In genomic region chr6:3530515-3530914, GRCh38 we compare ENCODE assay signal across 31 cellular contexts.
"Had no signal": no experiment of that assay in that cellular context is flagged by ENCODE, and none has a peak within 500 bp of the region (broad histone marks: within the 10 kb centered on the region; RNA-seq: fewer than 3 reads in every experiment).

No MANE protein-coding gene starts in this region.

- H3K4me3 Mint-ChIP-seq: activated CD4-positive, alpha-beta memory T cell treated with anti-CD3 and anti-CD28 coated beads for 36 hours; activated CD4-positive, alpha-beta T cell treated with anti-CD3 and anti-CD28 coated beads, Interleukin-2, amount 10 ng/mL, durations not matched to agents 7 days and 5 days; activated naive CD4-positive, alpha-beta T cell treated with anti-CD3 and anti-CD28 coated beads, Interleukin-2, amount 10 ng/mL, durations not matched to agents 7 days and 5 days; activated naive CD8-positive, alpha-beta T cell treated with anti-CD3 and anti-CD28 coated beads, Interleukin-2, amount 10 ng/mL, durations not matched to agents 7 days and 5 days had no signal

- H3K9me3 ChIP-seq: adrenal gland, SJCRH30, SK-N-SH had no signal

- H3K27ac ChIP-seq: adrenal gland, SJCRH30, VCaP had no signal

- ATAC-seq: Panc1, Right ventricle myocardium inferior had no signal

- H3K9me3 Mint-ChIP-seq: activated CD4-positive, alpha-beta memory T cell treated with anti-CD3 and anti-CD28 coated beads for 36 hours; activated CD4-positive, alpha-beta T cell treated with anti-CD3 and anti-CD28 coated beads, Interleukin-2, amount 10 ng/mL, durations not matched to agents 7 days and 5 days; activated naive CD4-positive, alpha-beta T cell treated with anti-CD3 and anti-CD28 coated beads, Interleukin-2, amount 10 ng/mL, durations not matched to agents 7 days and 5 days; activated naive CD8-positive, alpha-beta T cell treated with anti-CD3 and anti-CD28 coated beads, Interleukin-2, amount 10 ng/mL, durations not matched to agents 7 days and 5 days; activated T-helper 2 cell treated with anti-CD3 and anti-CD28 coated beads, Interferon-gamma antibody, Interleukin-2, Interleukin-4, amounts not matched to agents 10 μg/mL and 5 μg/mL and 100 μg/mL, durations not matched to agents 14 hours and 24 hours and 36 hours had no signal

- H3K4me1 Mint-ChIP-seq: activated CD4-positive, alpha-beta T cell treated with anti-CD3 and anti-CD28 coated beads, Interleukin-2, amount 10 ng/mL, durations not matched to agents 7 days and 5 days; activated naive CD4-positive, alpha-beta T cell treated with anti-CD3 and anti-CD28 coated beads, Interleukin-2, amount 10 ng/mL, durations not matched to agents 7 days and 5 days; activated naive CD8-positive, alpha-beta T cell treated with anti-CD3 and anti-CD28 coated beads, Interleukin-2, amount 10 ng/mL, durations not matched to agents 7 days and 5 days had no signal

- H3K36me3 Mint-ChIP-seq: activated CD4-positive, alpha-beta memory T cell treated with anti-CD3 and anti-CD28 coated beads for 36 hours; activated naive CD4-positive, alpha-beta T cell treated with anti-CD3 and anti-CD28 coated beads, Interleukin-2, amount 10 ng/mL, durations not matched to agents 7 days and 5 days; activated naive CD8-positive, alpha-beta T cell treated with anti-CD3 and anti-CD28 coated beads, Interleukin-2, amount 10 ng/mL, durations not matched to agents 7 days and 5 days had no signal

- H3K27ac Mint-ChIP-seq: activated CD4-positive, alpha-beta memory T cell treated with anti-CD3 and anti-CD28 coated beads for 36 hours; activated CD4-positive, alpha-beta T cell treated with anti-CD3 and anti-CD28 coated beads, Interleukin-2, amount 10 ng/mL, durations not matched to agents 7 days and 5 days; activated naive CD4-positive, alpha-beta T cell treated with anti-CD3 and anti-CD28 coated beads, Interleukin-2, amount 10 ng/mL, durations not matched to agents 7 days and 5 days; activated naive CD8-positive, alpha-beta T cell treated with anti-CD3 and anti-CD28 coated beads, Interleukin-2, amount 10 ng/mL, durations not matched to agents 7 days and 5 days; activated T-helper 2 cell treated with anti-CD3 and anti-CD28 coated beads, Interferon-gamma antibody, Interleukin-2, Interleukin-4, amounts not matched to agents 10 μg/mL and 5 μg/mL and 100 μg/mL, durations not matched to agents 14 hours and 24 hours and 36 hours had no signal

- H3K4me1 ChIP-seq: adrenal gland, SJCRH30 had no signal

- DNase-seq: activated CD4-positive, alpha-beta memory T cell treated with anti-CD3 and anti-CD28 coated beads for 36 hours; activated CD4-positive, alpha-beta T cell treated with anti-CD3 and anti-CD28 coated beads, Interleukin-2, amount 10 ng/mL, durations not matched to agents 7 days and 5 days; activated CD4-positive, CD25-positive, alpha-beta regulatory T cell; activated gamma-delta T cell treated with Interleukin-2 at 50 U/mL for 16 hours; activated naive CD4-positive, alpha-beta T cell treated with anti-CD3 and anti-CD28 coated beads, Interleukin-2, amount 10 ng/mL, durations not matched to agents 7 days and 5 days; activated naive CD8-positive, alpha-beta T cell treated with anti-CD3 and anti-CD28 coated beads, Interleukin-2, amount 10 ng/mL, durations not matched to agents 7 days and 5 days; activated T-cell treated with anti-CD3 and anti-CD28 coated beads for 4 hours; activated T-cell treated with anti-CD3 and anti-CD28 coated beads, Interleukin-2, amount 50 U/mL, for 48 hours; adrenal gland; anterior cingulate cortex; caudate nucleus; KG1; NCI-H1092 treated with DMSO at 0.1 percent for 48 hours; NCI-H1417 treated with DMSO at 0.1 percent for 48 hours; NCI-H1694; NCI-H2029; NCI-H2107; NCI-H2171 treated with DMSO at 0.1 percent for 48 hours; NCI-H345; NCI-H510A; NCI-H526 treated with DMSO at 0.1 percent for 48 hours; NCI-H82; NK-92 treated with Interleukin-12 subunit alpha and Interleukin-12 subunit beta, amount 100 ng/mL, for 24 hours; OCI-M1; SJCRH30; SK-N-SH; T-helper 1 cell had no signal

- H3K36me3 ChIP-seq: adrenal gland, SJCRH30 had no signal

- H3K4me3 ChIP-seq: adrenal gland, SJCRH30 had no signal

- H3K27me3 ChIP-seq: adrenal gland, SJCRH30 had no signal
